Comparison of ENCODE assay signal across 26 cellular contexts in the genomic region with DNA sequence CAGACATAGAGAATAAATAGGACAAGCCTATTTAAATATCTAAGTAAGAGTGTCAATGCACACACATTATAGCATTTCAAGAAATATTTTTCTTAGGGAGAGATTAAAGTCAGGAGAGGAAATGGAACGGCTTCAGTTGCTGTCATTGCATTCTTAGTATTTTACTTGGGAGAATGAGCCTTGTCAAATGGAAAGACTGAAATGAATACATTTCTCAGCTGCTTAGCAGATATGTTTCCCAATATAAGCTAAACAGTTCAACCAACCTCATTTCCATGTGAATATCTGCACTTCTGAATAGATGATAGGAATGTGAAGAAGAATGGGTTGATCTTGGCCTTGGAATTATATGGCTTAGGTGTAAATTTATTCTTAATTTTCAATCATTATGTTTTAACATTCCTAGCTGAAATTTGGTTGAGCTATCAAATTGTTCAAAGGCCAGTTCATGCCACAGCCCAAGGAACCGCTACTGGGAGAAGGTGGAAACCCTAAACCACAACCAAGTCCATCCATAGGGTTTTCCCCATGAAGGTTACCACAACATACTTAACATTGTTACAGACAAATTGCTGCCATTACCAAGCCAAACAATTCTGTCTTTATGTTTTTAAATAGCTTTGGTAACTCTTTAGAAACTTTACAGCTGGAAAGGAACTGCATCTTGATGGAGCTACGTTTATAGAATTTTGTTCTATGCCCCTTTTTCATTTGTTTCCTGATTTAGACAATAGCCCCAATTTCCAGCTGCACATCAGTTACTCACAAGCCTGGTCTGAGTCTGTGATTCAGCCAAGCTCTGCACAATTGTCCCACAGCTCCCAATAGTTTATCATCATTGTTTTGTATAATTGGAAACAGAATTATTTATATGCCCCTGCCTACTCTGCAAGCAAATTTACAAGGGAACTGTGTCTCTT.
DNase-seq lines count a peak whose midpoint lies in the region; ATAC-seq, FAIRE-seq and TF ChIP-seq lines count a peak whose summit lies in the region.
"Had no signal": no experiment of that assay in that cellular context is flagged by ENCODE, and none has a peak within 500 bp of the region (broad histone marks: within the 10 kb centered on the region; RNA-seq: fewer than 3 reads in every experiment).

No MANE protein-coding gene starts in this region.

- H3K36me3 ChIP-seq in endothelial cell of umbilical vein (ENCODE audit: control insufficient read depth in 2 of 2, extremely low read depth in 1 of 2, insufficient read depth in 2 of 2, low read length in 2 of 2) (no peaks in the 10 kb centered on the region), neural cell (ENCODE audit: insufficient read depth, low read length) (no peaks in the 10 kb centered on the region)
- H3K36me3 ChIP-seq: BLaER1 treated with 17β-estradiol and CSF1 and Interleukin-3, amounts not matched to agents 10 nM and 100 nM; MG63; SJSA1 had no signal

- CTCF ChIA-PET in endothelial cell of umbilical vein (lab: Charles Lee), result interaction anchor here (0.6 to 1.8 kb wide), 9 partner anchors 9 to 465 kb away, joined by 3 to 8 read pairs (median 3); no protein-coding TSS in a partner anchor
- CTCF ChIA-PET in Calu3 (lab: Charles Lee), result interaction anchor here (0.5 to 0.9 kb wide), 3 partner anchors 34 to 57 kb away, joined by 3 to 4 read pairs (median 3); no protein-coding TSS in a partner anchor

- H3K4me1 ChIP-seq in endothelial cell of umbilical vein (ENCODE audit: control insufficient read depth, extremely low read depth, insufficient read depth, low read length), result peaks cover 10% of the 10 kb centered on the region
- H3K4me1 ChIP-seq: A549; BLaER1 treated with 17β-estradiol and CSF1 and Interleukin-3, amounts not matched to agents 10 nM and 100 nM had no signal

- H3K9me1 ChIP-seq in endothelial cell of umbilical vein (replicated peaks; ENCODE audit: control insufficient read depth, extremely low read depth, insufficient read depth, low read length), result no peaks in the 10 kb centered on the region

- peaks cover 4% of the 10 kb centered on the region for H3K9me3 Mint-ChIP-seq in Calu3 (ENCODE audit: low read depth, unreplicated experiment)
- H3K9me3 Mint-ChIP-seq: CD4-positive, alpha-beta T cell had no signal

- H3K4me3 Mint-ChIP-seq in Calu3 (ENCODE audit: low read depth, unreplicated experiment), result no peak overlapping the region
- H3K4me3 Mint-ChIP-seq: CD4-positive, alpha-beta T cell had no signal

- peak overlapping the region; percentile 12 for H3K27ac ChIP-seq in endothelial cell of umbilical vein (ENCODE audit: insufficient read depth, low read depth, low read length)
- H3K27ac ChIP-seq in neural cell (ENCODE audit: low read length), result no peak overlapping the region
- H3K27ac ChIP-seq: A549; BLaER1 treated with 17β-estradiol and CSF1 and Interleukin-3, amounts not matched to agents 10 nM and 100 nM; SJSA1 had no signal

- no peak overlapping the region for H3K9ac ChIP-seq in endothelial cell of umbilical vein (replicated peaks; ENCODE audit: extremely low read depth, insufficient read depth, low read length)
- H3K9ac ChIP-seq in neural cell (ENCODE audit: low read length), result no peak overlapping the region
- H3K9ac ChIP-seq: BLaER1 treated with 17β-estradiol and CSF1 and Interleukin-3, amounts not matched to agents 10 nM and 100 nM had no signal

- no peak for TF ChIP-seq RAD21 in neural cell (conservative IDR thresholded peaks at IDR 0.05)

- POLR2A ChIA-PET in endothelial cell of umbilical vein (lab: Charles Lee), result no interaction called here

- peak; percentile 58 for FAIRE-seq in G401.6 (lab: Jason Lieb, UNC)
- peak; percentile 18 for FAIRE-seq in endothelial cell of umbilical vein (lab: Jason Lieb, UNC)
- FAIRE-seq: A549, GM12878, K562 had no signal

- BruUV-seq in endothelial cell of umbilical vein (replicated peaks; lab: Mats Ljungman, UMichigan), result no TSS peak
- no TSS peak for BruUV-seq in Calu3 (replicated peaks; lab: Mats Ljungman, UMichigan)

- TF ChIP-seq CTCF in endothelial cell of umbilical vein (IDR thresholded peaks at IDR 0.05; ENCODE audit: extremely low read depth in 1 of 2, insufficient read depth in 1 of 2, low read depth in 1 of 2, low read length in 2 of 2), result no peak
- TF ChIP-seq CTCF in neural cell (IDR thresholded peaks at IDR 0.05; ENCODE audit: poor library complexity, severe bottlenecking), result no peak
- TF ChIP-seq CTCF in Calu3 (IDR thresholded peaks at IDR 0.05; ENCODE audit: unreplicated experiment), result no peak

- H3K9me2 ChIP-seq in neural cell (ENCODE audit: insufficient read depth, low read length), result no peaks in the 10 kb centered on the region

- H3K9me3 ChIP-seq in endothelial cell of umbilical vein (replicated peaks; ENCODE audit: control insufficient read depth, insufficient read depth, low read length) (no peaks in the 10 kb centered on the region), neural cell (ENCODE audit: low read length) (no peaks in the 10 kb centered on the region)
- H3K9me3 ChIP-seq: A549, SJSA1 had no signal

- H3K27me3 ChIP-seq in endothelial cell of umbilical vein (ENCODE audit: control insufficient read depth in 2 of 2, insufficient read depth in 2 of 2, low read length in 2 of 2) (no peaks in the 10 kb centered on the region), neural cell (ENCODE audit: insufficient read depth, low read depth, low read length) (no peaks in the 10 kb centered on the region)
- H3K27me3 ChIP-seq: BLaER1 treated with 17β-estradiol and CSF1 and Interleukin-3, amounts not matched to agents 10 nM and 100 nM; MG63 had no signal

- TF ChIP-seq POLR2A in endothelial cell of umbilical vein (IDR thresholded peaks at IDR 0.05; ENCODE audit: low read depth, low read length), result no peak

- H3K4me3 ChIP-seq in endothelial cell of umbilical vein (replicated peaks in 1 of 3; ENCODE audit: insufficient read depth in 1 of 3, low read depth in 1 of 3, low read length in 3 of 3), result no peak overlapping the region
- H3K4me3 ChIP-seq in neural cell (ENCODE audit: low read length), result no peak overlapping the region
- H3K4me3 ChIP-seq: A549; BLaER1 treated with 17β-estradiol and CSF1 and Interleukin-3, amounts not matched to agents 10 nM and 100 nM; GM12878; K562; MG63; SJSA1 had no signal

- no peak overlapping the region for H2AFZ ChIP-seq in endothelial cell of umbilical vein (ENCODE audit: low read depth, low read length)
- no peak overlapping the region for H2AFZ ChIP-seq in neural cell (ENCODE audit: low read depth, low read length)

- H3K36me3 Mint-ChIP-seq in Calu3 (ENCODE audit: insufficient read depth, unreplicated experiment), result no peaks in the 10 kb centered on the region

- no peak overlapping the region for H3K4me2 ChIP-seq in endothelial cell of umbilical vein (ENCODE audit: insufficient read depth, low read length)
- H3K4me2 ChIP-seq in neural cell (ENCODE audit: low read length), result no peak overlapping the region
- H3K4me2 ChIP-seq: A549; BLaER1 treated with 17β-estradiol and CSF1 and Interleukin-3, amounts not matched to agents 10 nM and 100 nM had no signal

- TF ChIP-seq EP300 in neural cell (conservative IDR thresholded peaks at IDR 0.05; ENCODE audit: poor library complexity, severe bottlenecking), result peak; percentile 87

- DNase-seq in SW480 (ENCODE audit: low spot score), result peak; percentile 38
- peak; percentile 52 for DNase-seq in endothelial cell of umbilical vein (ENCODE audit: low read depth, low spot score)
- DNase-seq in Calu3, result no peak
- no peak for DNase-seq in NCI-H524 (lab: John Stamatoyannopoulos, UW)
- DNase-seq: AML-193; CD4-positive, alpha-beta T cell; DMS53; GDM1; H7; Kasumi-1; MG63; NCI-H1048; NCI-H1694; NCI-H2029 treated with DMSO at 0.1 percent for 48 hours; NCI-H446 treated with DMSO at 0.1 percent for 48 hours; NCI-H526 treated with DMSO at 0.1 percent for 48 hours; Right ventricle myocardium superior; RPMI8226 had no signal

- dilution Hi-C loops in endothelial cell of umbilical vein (cut with MboI; ENCODE audit: extremely low pct_ligation_motif_present, low sequenced_read_pairs), result no loop called here

- intact Hi-C loops in endothelial cell of umbilical vein (cut with micrococcal nuclease), result no loop called here
- intact Hi-C loops in Calu3 (cut with micrococcal nuclease; ENCODE audit: unreplicated experiment), result loop anchor here (10.0 kb wide), 1 partner anchor 291 kb away; no protein-coding TSS in a partner anchor

- ATAC-seq in GM21723 (IDR thresholded peaks at IDR 0.05; ENCODE audit: unreplicated experiment), result no peak
- ATAC-seq: A549, GM12878, K562 had no signal

- H3K79me2 ChIP-seq in endothelial cell of umbilical vein (ENCODE audit: control insufficient read depth, insufficient read depth, low read length) (no peaks in the 10 kb centered on the region), neural cell (replicated peaks; ENCODE audit: insufficient read depth, low read length) (no peaks in the 10 kb centered on the region)

- no peaks in the 10 kb centered on the region for H3F3A ChIP-seq in neural cell (ENCODE audit: insufficient read depth, low read length, poor library complexity, severe bottlenecking)

- peaks cover 13% of the 10 kb centered on the region for H3K4me1 Mint-ChIP-seq in Calu3 (ENCODE audit: low read depth, unreplicated experiment)

- H4K20me1 ChIP-seq in endothelial cell of umbilical vein (replicated peaks; ENCODE audit: control insufficient read depth, extremely low read depth, insufficient read depth, low read length), result no peaks in the 10 kb centered on the region
- no peaks in the 10 kb centered on the region for H4K20me1 ChIP-seq in neural cell (ENCODE audit: insufficient read depth)
- H4K20me1 ChIP-seq: BLaER1 treated with 17β-estradiol and CSF1 and Interleukin-3, amounts not matched to agents 10 nM and 100 nM had no signal

- no peak overlapping the region for H3K27ac Mint-ChIP-seq in Calu3 (ENCODE audit: unreplicated experiment)
- H3K27ac Mint-ChIP-seq: CD4-positive, alpha-beta T cell had no signal

- H3K27me3 Mint-ChIP-seq in Calu3 (ENCODE audit: unreplicated experiment), result no peaks in the 10 kb centered on the region

TF ChIP-seq in endothelial cell of umbilical vein, 7 proteins besides CTCF, POLR2A, EP300 and RAD21 (continues in another document):
- no peak for TF ChIP-seq EZH2 (IDR thresholded peaks at IDR 0.05; ENCODE audit: borderline replicate concordance, low read depth, low read length, severe bottlenecking)
- TF ChIP-seq POLR2AphosphoS5 (IDR thresholded peaks at IDR 0.05; ENCODE audit: insufficient read depth, low read depth, low read length), result no peak
- TF ChIP-seq MYC (IDR thresholded peaks at IDR 0.05; ENCODE audit: low read depth, low read length), result no peak
- TF ChIP-seq JUN (IDR thresholded peaks at IDR 0.05; ENCODE audit: borderline replicate concordance, insufficient read depth, insufficient read length, low read depth), result no peak

TF ChIP-seq in neural cell, 6 proteins besides CTCF, POLR2A, EP300 and RAD21 (continues in another document):
- no peak for TF ChIP-seq SMC3 (conservative IDR thresholded peaks at IDR 0.05; ENCODE audit: poor library complexity)

Comparison
In these comparisons a context has a peak if more than half of its experiments do, and no peak if none do; other contexts are left out.
1. DNase-seq: peak in SW480 (single experiment) and endothelial cell of umbilical vein (single experiment); none in Calu3 (single experiment) and NCI-H524 (0 of 2).